Comparison of ENCODE assay signal across 13 cellular contexts in genomic region chr5:168106008-168106761, GRCh38.
DNase-seq lines count a peak whose midpoint lies in the region; TF ChIP-seq lines count a peak whose summit lies in the region.
"Had no signal": no experiment of that assay in that cellular context is flagged by ENCODE, and none has a peak within 500 bp of the region (broad histone marks: within the 10 kb centered on the region; RNA-seq: fewer than 3 reads in every experiment).

No MANE protein-coding gene starts in this region.

- TF ChIP-seq CTCF in astrocyte of the spinal cord (IDR thresholded peaks at IDR 0.05; ENCODE audit: low read depth, low read length): no peak
- no peak for TF ChIP-seq CTCF in chondrocyte (IDR thresholded peaks at IDR 0.05)

- H3K79me1 ChIP-seq in trophoblast cell (ENCODE audit: low read length): no peaks in the 10 kb centered on the region

- peaks cover 4% of the 10 kb centered on the region for H3K9me3 ChIP-seq in trophoblast cell (ENCODE audit: insufficient read depth, low read depth, low read length)

- peaks cover 6% of the 10 kb centered on the region for H3K27me3 Mint-ChIP-seq in chondrocyte (ENCODE audit: low read depth)

- no peak overlapping the region for H3K23ac ChIP-seq in trophoblast cell (ENCODE audit: low read length)

- H3K4me1 ChIP-seq in trophoblast cell (ENCODE audit: control insufficient read depth in 1 of 2, insufficient read depth in 2 of 2, low read length in 2 of 2): peaks cover 7 to 24% of the 10 kb centered on the region in 2 experiments

- DNase-seq in G401 (ENCODE audit: low spot score) (peak; percentile 78), M059J (ENCODE audit: low read depth) (peak; percentile 76), astrocyte of the spinal cord (ENCODE audit: low read depth, low spot score) (peak; percentile 70), trophoblast cell (peak; percentile 64 to 75), T-helper 9 cell (no peak), chondrocyte (ENCODE audit: low spot score) (no peak)
- no peak for DNase-seq in activated CD4-positive, CD25-positive, alpha-beta regulatory T cell (lab: John Stamatoyannopoulos, UW)
- DNase-seq in activated naive CD4-positive, alpha-beta T cell treated with Interleukin-2 at 50 U/mL for 16 hours: no peak
- DNase-seq: activated naive CD4-positive, alpha-beta T cell treated with anti-CD3 and anti-CD28 coated beads, Interleukin-2, amount 10 ng/mL, durations not matched to agents 7 days and 5 days; foreskin melanocyte; H7; NCI-H187 treated with DMSO at 0.1 percent for 48 hours; T-helper 1 cell had no signal

- H2BK12ac ChIP-seq in trophoblast cell (ENCODE audit: low read length): no peak overlapping the region

- WGBS in trophoblast cell (ENCODE audit: extremely low coverage, insufficient coverage, insufficient read length): no CpG with 5 or more reads among the region's 8 CpGs

- H3K4me1 Mint-ChIP-seq in chondrocyte (ENCODE audit: low read depth): peaks cover 23% of the 10 kb centered on the region
- H3K4me1 Mint-ChIP-seq: activated naive CD4-positive, alpha-beta T cell treated with anti-CD3 and anti-CD28 coated beads, Interleukin-2, amount 10 ng/mL, durations not matched to agents 7 days and 5 days had no signal

- H2BK120ac ChIP-seq in trophoblast cell (ENCODE audit: insufficient read depth, low read length, poor library complexity): no peak overlapping the region

- peak overlapping the region; percentile 80 for H3K27ac ChIP-seq in trophoblast cell (ENCODE audit: low read depth, low read length)

- H3K4me3 Mint-ChIP-seq in chondrocyte (ENCODE audit: unreplicated experiment): no peak overlapping the region
- H3K4me3 Mint-ChIP-seq: activated naive CD4-positive, alpha-beta T cell treated with anti-CD3 and anti-CD28 coated beads, Interleukin-2, amount 10 ng/mL, durations not matched to agents 7 days and 5 days had no signal

- H4K12ac ChIP-seq in trophoblast cell (ENCODE audit: low read depth, low read length): no peak overlapping the region

- H3K79me2 ChIP-seq in trophoblast cell (ENCODE audit: control insufficient read depth, insufficient read depth, low read length, poor library complexity): no peaks in the 10 kb centered on the region

- H3K27me3 ChIP-seq in trophoblast cell (ENCODE audit: insufficient read depth, low read length): no peaks in the 10 kb centered on the region

- no peak overlapping the region for H3K27ac Mint-ChIP-seq in chondrocyte (ENCODE audit: unreplicated experiment)
- H3K27ac Mint-ChIP-seq: activated naive CD4-positive, alpha-beta T cell treated with anti-CD3 and anti-CD28 coated beads, Interleukin-2, amount 10 ng/mL, durations not matched to agents 7 days and 5 days had no signal

- H3K18ac ChIP-seq in trophoblast cell (ENCODE audit: low read length): no peak overlapping the region

- in situ Hi-C loops in G401 (cut with HindIII; ENCODE audit: low sequenced_read_pairs) (no loop called here), astrocyte of the spinal cord (cut with HindIII; ENCODE audit: low sequenced_read_pairs) (no loop called here)

- H4K8ac ChIP-seq in trophoblast cell (ENCODE audit: low read depth, low read length): no peak overlapping the region

- no peak overlapping the region for H2BK5ac ChIP-seq in trophoblast cell (ENCODE audit: low read depth, low read length, poor library complexity)

- H2AFZ ChIP-seq in trophoblast cell (ENCODE audit: insufficient read depth, low read length, poor library complexity): no peak overlapping the region

- H3K4me3 ChIP-seq in astrocyte of the spinal cord (ENCODE audit: low read depth, low read length): no peak overlapping the region
- no peak overlapping the region for H3K4me3 ChIP-seq in trophoblast cell (ENCODE audit: low read depth, low read length)

- no peaks in the 10 kb centered on the region for H3K9me3 Mint-ChIP-seq in chondrocyte (ENCODE audit: low read depth)
- H3K9me3 Mint-ChIP-seq: activated naive CD4-positive, alpha-beta T cell treated with anti-CD3 and anti-CD28 coated beads, Interleukin-2, amount 10 ng/mL, durations not matched to agents 7 days and 5 days had no signal

- H3K4me2 ChIP-seq in trophoblast cell (ENCODE audit: low read length): peak overlapping the region; percentile 20

- no peak overlapping the region for H3K14ac ChIP-seq in trophoblast cell (ENCODE audit: low read length)

- H3K4ac ChIP-seq in trophoblast cell (ENCODE audit: low read depth, low read length): no peak overlapping the region

- H3K36me3 Mint-ChIP-seq in chondrocyte (ENCODE audit: low read depth): no peaks in the 10 kb centered on the region
- H3K36me3 Mint-ChIP-seq: activated naive CD4-positive, alpha-beta T cell treated with anti-CD3 and anti-CD28 coated beads, Interleukin-2, amount 10 ng/mL, durations not matched to agents 7 days and 5 days had no signal

- no peak overlapping the region for H4K91ac ChIP-seq in trophoblast cell (ENCODE audit: low read depth, low read length)

- H3K36me3 ChIP-seq in trophoblast cell (ENCODE audit: control insufficient read depth in 1 of 2, insufficient read depth in 2 of 2, low read length in 2 of 2): no peaks in the 10 kb centered on the region

- H3K9ac ChIP-seq in trophoblast cell (ENCODE audit: low read length): no peak overlapping the region

- H2AK5ac ChIP-seq in trophoblast cell (ENCODE audit: low read length): no peak overlapping the region

Comparison
In these comparisons a context has a peak if more than half of its experiments do, and no peak if none do; other contexts are left out.
1. DNase-seq: peak in G401 (single experiment), M059J (single experiment), astrocyte of the spinal cord (single experiment) and trophoblast cell (2 of 2); none in T-helper 9 cell (single experiment), chondrocyte (single experiment), activated CD4-positive, CD25-positive, alpha-beta regulatory T cell (0 of 4) and activated naive CD4-positive, alpha-beta T cell treated with Interleukin-2 at 50 U/mL for 16 hours (single experiment).